Comparison of ENCODE assay signal across 15 cellular contexts in genomic region chr11:69540118-69541000, GRCh38. TPM values are rescaled to one million over a fixed set of nuclear protein-coding genes. Genes with fewer than 3 reads are reported as not detected.
A peak's percentile ranks its signal among the peaks of the same experiment; 100 is the strongest.
DNase-seq lines count a peak whose midpoint lies in the region; ATAC-seq, FAIRE-seq and TF ChIP-seq lines count a peak whose summit lies in the region.
"Had no signal": no experiment of that assay in that cellular context is flagged by ENCODE, and none has a peak within 500 bp of the region (broad histone marks: within the 10 kb centered on the region; RNA-seq: fewer than 3 reads in every experiment).

No MANE protein-coding gene starts in this region.

- H3K36me3 ChIP-seq in BE2C, result no peaks in the 10 kb centered on the region
- H3K36me3 ChIP-seq in pancreas, result no peaks in the 10 kb centered on the region
- H3K36me3 ChIP-seq in prostate gland, result no peaks in the 10 kb centered on the region

- TF ChIP-seq CTCF in BE2C (IDR thresholded peaks at IDR 0.05; ENCODE audit: low read depth, low read length), result peak; percentile 32
- no peak for TF ChIP-seq CTCF in pancreas (IDR thresholded peaks at IDR 0.05)
- no peak for TF ChIP-seq CTCF in GM10248 (IDR thresholded peaks at IDR 0.05; ENCODE audit: control extremely low read depth, extremely low read depth, low read depth, missing control alignments)
- TF ChIP-seq CTCF in prostate gland (IDR thresholded peaks at IDR 0.05), result no peak

- WGBS in pancreas, 2 donors, result 83 to 86% methylated on average over 29 to 30 of the region's 30 CpGs
- WGBS in prostate gland, result 84% methylated on average over 30 of the region's 30 CpGs

- POLR2A ChIA-PET in GM10248 (lab: Yijun Ruan, JAX), result no interaction called here

- ATAC-seq in Right ventricle myocardium inferior (peak; percentile 34), pancreas (peak in 3 of 4 donors; percentile 38 to 68 (median 38))
- no peak for ATAC-seq in stimulated activated naive CD8-positive, alpha-beta T cell treated with anti-CD3 and anti-CD28 coated beads, Interleukin-15, Interleukin-2, amounts not matched to agents 100 U/mL and 50 U/mL, for 24 hours
- ATAC-seq: GM12878 had no signal

- CTCF ChIA-PET in GM10248 (lab: Yijun Ruan, JAX), result no interaction called here

- peak overlapping the region in 3 of 4 donors; percentile 16 to 41 (median 30) for H3K27ac ChIP-seq in pancreas
- no peak overlapping the region for H3K27ac ChIP-seq in prostate gland
- H3K27ac ChIP-seq: KMS-11 had no signal

- DNase-seq in BE2C (peak; percentile 70), SW480 (ENCODE audit: low spot score) (peak; percentile 24), Right ventricle myocardium inferior (ENCODE audit: missing footprints) (no peak), pancreas (peak in 2 of 6 donors; percentile 53 to 57), GM10248 (ENCODE audit: extremely low spot score) (no peak), 8988T (no peak), prostate gland (ENCODE audit: low spot score) (no peak)
- no peak for DNase-seq in stimulated activated naive CD8-positive, alpha-beta T cell treated with anti-CD3 and anti-CD28 coated beads, Interleukin-15, Interleukin-2, amounts not matched to agents 100 U/mL and 50 U/mL, for 24 hours
- DNase-seq: CD4-positive, CD25-positive, alpha-beta regulatory T cell; kidney glomerular epithelial cell; NCI-H510A; T1000 had no signal

- intact Hi-C loops in Right ventricle myocardium inferior (cut with DNase I) (no loop called here), pancreas (cut with DNase I) (no loop called here), prostate gland (cut with DNase I) (no loop called here)

- H3K4me1 ChIP-seq in BE2C, result peaks cover 2% of the 10 kb centered on the region; the same call in 1 of the 2 replicates
- H3K4me1 ChIP-seq in pancreas, result no peaks in the 10 kb centered on the region
- no peaks in the 10 kb centered on the region for H3K4me1 ChIP-seq in prostate gland (replicated peaks)

- no peak for FAIRE-seq in pancreas (lab: Jason Lieb, UNC)
- FAIRE-seq: GM12878 had no signal

- H3K9me3 ChIP-seq in BE2C, result no peaks in the 10 kb centered on the region
- H3K9me3 ChIP-seq in pancreas, result no peaks in the 10 kb centered on the region
- H3K9me3 ChIP-seq in prostate gland, result no peaks in the 10 kb centered on the region

- no peaks in the 10 kb centered on the region for H3K27me3 ChIP-seq in BE2C
- no peaks in the 10 kb centered on the region for H3K27me3 ChIP-seq in pancreas
- no peaks in the 10 kb centered on the region for H3K27me3 ChIP-seq in prostate gland (replicated peaks; ENCODE audit: insufficient read depth)

- H3K4me3 ChIP-seq in BE2C (ENCODE audit: low read depth, low read length) (no peak overlapping the region), pancreas (no peak overlapping the region), prostate gland (no peak overlapping the region)
- H3K4me3 ChIP-seq: GM12878 had no signal

- TF ChIP-seq POLR2A in prostate gland (IDR thresholded peaks at IDR 0.05), result no peak

RNA-seq across cellular contexts. Expression of gene LINC01488, which starts 58.9 kb away (rescaled TPM):
- polyA plus RNA-seq in BE2C (2012; ENCODE audit: insufficient read depth, insufficient read length, low read depth), result not detected
- total RNA-seq in Right ventricle myocardium inferior, result 0.08 TPM
- not detected for total RNA-seq in pancreas
- not detected for polyA plus RNA-seq in pancreas
- not detected for total RNA-seq in prostate gland
- total RNA-seq: activated T-helper 1 cell treated with anti-CD3 and anti-CD28 coated beads, Interleukin-12 subunit alpha, Interleukin-12 subunit beta, Interleukin-2, Interleukin-4 antibody, amounts not matched to agents 30 ng/mL and 10 ng/mL and 1 ng/mL, durations not matched to agents 14 hours and 24 hours and 36 hours; CD4-positive, CD25-positive, alpha-beta regulatory T cell; GM12878 had no signal
- polyA plus RNA-seq: CD4-positive, CD25-positive, alpha-beta regulatory T cell; GM12878 had no signal

Comparison
In these comparisons a context has a peak if more than half of its experiments do, and no peak if none do; other contexts are left out.
1. DNase-seq: peak in BE2C (single experiment) and SW480 (single experiment); none in Right ventricle myocardium inferior (single experiment), GM10248 (single experiment), 8988T (single experiment), stimulated activated naive CD8-positive, alpha-beta T cell treated with anti-CD3 and anti-CD28 coated beads, Interleukin-15, Interleukin-2, amounts not matched to agents 100 U/mL and 50 U/mL, for 24 hours (single experiment) and prostate gland (single experiment).
2. H3K27ac ChIP-seq: peak in pancreas (3 of 4); none in prostate gland (0 of 2).